In the genomic region with DNA sequence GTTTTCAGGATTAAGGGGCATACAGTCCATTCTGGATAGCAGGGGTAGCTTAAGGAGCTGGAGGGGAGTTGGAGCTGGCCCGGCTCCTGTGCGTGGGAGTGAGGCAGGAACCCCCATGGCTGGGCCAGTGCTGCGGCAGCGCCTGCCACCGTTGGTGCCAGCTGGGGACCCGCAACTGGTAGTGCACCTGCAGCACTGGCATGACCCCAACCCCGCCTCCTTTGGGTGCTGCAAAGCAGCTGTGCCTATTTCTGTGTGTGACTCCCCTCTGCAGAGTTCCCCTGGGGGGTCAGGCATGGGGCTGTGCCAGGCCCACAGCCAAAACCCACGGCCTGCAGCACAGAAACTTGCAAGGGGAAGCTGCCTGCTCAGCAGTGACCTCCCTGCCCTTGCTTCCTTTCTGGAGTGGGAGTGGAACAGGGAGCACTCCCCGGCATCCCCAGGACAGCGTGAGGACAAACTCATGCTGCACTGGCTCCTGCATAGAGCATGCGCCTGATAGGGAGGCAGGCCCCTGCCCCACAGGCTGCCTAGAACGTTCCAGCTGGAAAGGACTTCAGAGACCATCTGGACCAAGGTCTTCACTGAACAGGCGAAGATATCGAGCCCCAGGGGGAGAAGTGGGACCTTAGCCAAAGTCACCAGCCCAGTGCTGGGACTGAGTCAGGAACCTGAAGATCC, we compare ENCODE assay signal across 20 cellular contexts. TPM values are rescaled to one million over a fixed set of nuclear protein-coding genes. Genes with fewer than 3 reads are reported as not detected.
DNase-seq lines count a peak whose midpoint lies in the region; ATAC-seq and TF ChIP-seq lines count a peak whose summit lies in the region.
"Had no signal": no experiment of that assay in that cellular context is flagged by ENCODE, and none has a peak within 500 bp of the region (broad histone marks: within the 10 kb centered on the region; RNA-seq: fewer than 3 reads in every experiment).

No MANE protein-coding gene starts in this region.

- ATAC-seq in stimulated activated effector memory CD8-positive, alpha-beta T cell treated with anti-CD3 and anti-CD28 coated beads, Interleukin-12 subunit alpha, Interleukin-12 subunit beta, amount 100 ng/mL, for 72 hours: no peak
- ATAC-seq in GM23338: no peak
- ATAC-seq: activated CD8-positive, alpha-beta memory T cell treated with anti-CD3 and anti-CD28 coated beads, Interleukin-2, amount 10 ng/mL, durations not matched to agents 7 days and 5 days; natural killer cell treated with Interleukin-12 subunit alpha and Interleukin-12 subunit beta and Interleukin-15 and Interleukin-18, amount 100 ng/mL, for 72 hours; T-cell had no signal

- H3K4me2 ChIP-seq in OCI-LY1 (ENCODE audit: low read length) (no peak overlapping the region), hepatocyte (no peak overlapping the region), GM23338 (no peak overlapping the region)

- peaks cover 17% of the 10 kb centered on the region for H3K36me3 Mint-ChIP-seq in activated CD4-positive, alpha-beta T cell treated with anti-CD3 and anti-CD28 coated beads, Interleukin-2, amount 10 ng/mL, durations not matched to agents 7 days and 5 days (ENCODE audit: low read depth)
- peaks cover 84% of the 10 kb centered on the region for H3K36me3 Mint-ChIP-seq in stimulated activated effector memory CD8-positive, alpha-beta T cell treated with anti-CD3 and anti-CD28 coated beads, Interleukin-12 subunit alpha, Interleukin-12 subunit beta, amount 100 ng/mL, for 72 hours
- no peaks in the 10 kb centered on the region; the same call in 2 of the 3 replicates for H3K36me3 Mint-ChIP-seq in GM23338 (ENCODE audit: low read depth)
- H3K36me3 Mint-ChIP-seq: natural killer cell treated with Interleukin-12 subunit alpha and Interleukin-12 subunit beta and Interleukin-15 and Interleukin-18, amount 100 ng/mL, for 72 hours had no signal

- TF ChIP-seq EP300 in suprapubic skin (IDR thresholded peaks at IDR 0.05): no peak

- no peak overlapping the region for H3K9ac ChIP-seq in OCI-LY1 (ENCODE audit: low read length)

- no peaks in the 10 kb centered on the region for H4K20me1 ChIP-seq in OCI-LY1 (ENCODE audit: insufficient read depth, low read length)
- no peaks in the 10 kb centered on the region for H4K20me1 ChIP-seq in hepatocyte (ENCODE audit: insufficient read depth, poor library complexity, severe bottlenecking)
- no peaks in the 10 kb centered on the region; the same call in 1 of the 2 replicates for H4K20me1 ChIP-seq in GM23338 (replicated peaks; ENCODE audit: insufficient read depth)

- DNase-seq in activated CD4-positive, alpha-beta T cell treated with anti-CD3 and anti-CD28 coated beads, Interleukin-2, amount 10 ng/mL, durations not matched to agents 7 days and 5 days: no peak
- no peak for DNase-seq in activated CD4-positive, alpha-beta T cell treated with anti-CD3 and anti-CD28 coated beads, Interleukin-2, amount 50 U/mL, for 48 hours
- DNase-seq in left ventricle myocardium inferior (peak; percentile 23), hepatocyte (ENCODE audit: low spot score) (no peak), GM23338 (ENCODE audit: low spot score) (no peak), suprapubic skin (ENCODE audit: low spot score in 2 of 2) (no peak)
- no peak for DNase-seq in stimulated activated effector memory CD8-positive, alpha-beta T cell treated with anti-CD3 and anti-CD28 coated beads, Interleukin-12 subunit alpha, Interleukin-12 subunit beta, amount 100 ng/mL, for 72 hours (ENCODE audit: low spot score in 2 of 2)
- DNase-seq: activated CD8-positive, alpha-beta memory T cell treated with anti-CD3 and anti-CD28 coated beads, Interleukin-2, amount 10 ng/mL, durations not matched to agents 7 days and 5 days; activated gamma-delta T cell; DMS153; islet precursor cell; mammary epithelial cell; NCI-H1436 treated with DMSO at 0.1 percent for 48 hours; NCI-H345; spleen; T-cell; transverse colon had no signal

- no peak for TF ChIP-seq POLR2A in suprapubic skin (IDR thresholded peaks at IDR 0.05)

- CTCF ChIA-PET in activated CD4-positive, alpha-beta T cell treated with anti-CD3 and anti-CD28 coated beads, Interleukin-2, amount 10 ng/mL, durations not matched to agents 7 days and 5 days (lab: Charles Lee): interaction anchor here (0.5 to 2.3 kb wide), 6 partner anchors 11 to 177 kb away, joined by 3 to 18 read pairs (median 3); no protein-coding TSS in a partner anchor

- H3K79me2 ChIP-seq in OCI-LY1 (ENCODE audit: insufficient read depth, low read length) (no peaks in the 10 kb centered on the region), hepatocyte (no peaks in the 10 kb centered on the region), GM23338 (replicated peaks; ENCODE audit: insufficient read depth) (no peaks in the 10 kb centered on the region)

- H3K4me1 ChIP-seq in OCI-LY1 (ENCODE audit: insufficient read depth, low read length, severe bottlenecking) (peaks cover 15% of the 10 kb centered on the region), left ventricle myocardium inferior (peaks cover 14% of the 10 kb centered on the region), hepatocyte (ENCODE audit: insufficient read depth) (no peaks in the 10 kb centered on the region), GM23338 (ENCODE audit: insufficient read depth) (no peaks in the 10 kb centered on the region), suprapubic skin (no peaks in the 10 kb centered on the region)
- H3K4me1 ChIP-seq: prostate gland, transverse colon had no signal

- H3K4me3 ChIP-seq in OCI-LY1 (ENCODE audit: low read depth, low read length, poor library complexity, severe bottlenecking) (no peak overlapping the region), left ventricle myocardium inferior (no peak overlapping the region), hepatocyte (no peak overlapping the region), GM23338 (no peak overlapping the region), suprapubic skin (no peak overlapping the region)
- H3K4me3 ChIP-seq: prostate gland, spleen, transverse colon had no signal

- no peak overlapping the region for H3K4me3 Mint-ChIP-seq in activated CD4-positive, alpha-beta T cell treated with anti-CD3 and anti-CD28 coated beads, Interleukin-2, amount 10 ng/mL, durations not matched to agents 7 days and 5 days
- no peak overlapping the region for H3K4me3 Mint-ChIP-seq in stimulated activated effector memory CD8-positive, alpha-beta T cell treated with anti-CD3 and anti-CD28 coated beads, Interleukin-12 subunit alpha, Interleukin-12 subunit beta, amount 100 ng/mL, for 72 hours
- H3K4me3 Mint-ChIP-seq in GM23338: no peak overlapping the region
- H3K4me3 Mint-ChIP-seq: activated CD8-positive, alpha-beta memory T cell treated with anti-CD3 and anti-CD28 coated beads, Interleukin-2, amount 10 ng/mL, durations not matched to agents 7 days and 5 days; natural killer cell treated with Interleukin-12 subunit alpha and Interleukin-12 subunit beta and Interleukin-15 and Interleukin-18, amount 100 ng/mL, for 72 hours; T-cell had no signal

- intact Hi-C loops in left ventricle myocardium inferior (cut with micrococcal nuclease): no loop called here

- H2AFZ ChIP-seq in OCI-LY1 (ENCODE audit: low read length) (no peak overlapping the region), hepatocyte (no peak overlapping the region), GM23338 (no peak overlapping the region)

- H3K9me3 ChIP-seq in OCI-LY1 (ENCODE audit: low read length) (no peaks in the 10 kb centered on the region), left ventricle myocardium inferior (replicated peaks) (no peaks in the 10 kb centered on the region), hepatocyte (ENCODE audit: low read depth) (no peaks in the 10 kb centered on the region), suprapubic skin (no peaks in the 10 kb centered on the region)
- H3K9me3 ChIP-seq: prostate gland, spleen, transverse colon had no signal

- H3K27ac ChIP-seq in OCI-LY1 (ENCODE audit: low read depth, low read length, poor library complexity, severe bottlenecking) (peak overlapping the region; percentile 49), left ventricle myocardium inferior (replicated peaks) (no peak overlapping the region), hepatocyte (no peak overlapping the region), GM23338 (ENCODE audit: low read depth) (no peak overlapping the region), suprapubic skin (no peak overlapping the region)
- H3K27ac ChIP-seq: prostate gland, transverse colon had no signal

- POLR2A ChIA-PET in activated CD4-positive, alpha-beta T cell treated with anti-CD3 and anti-CD28 coated beads, Interleukin-2, amount 10 ng/mL, durations not matched to agents 7 days and 5 days (lab: Charles Lee): no interaction called here

- H3K9me2 ChIP-seq in OCI-LY1 (ENCODE audit: low read depth, low read length): no peaks in the 10 kb centered on the region
- H3K9me2 ChIP-seq in hepatocyte (replicated peaks; ENCODE audit: insufficient read depth): no peaks in the 10 kb centered on the region
- H3K9me2 ChIP-seq in GM23338 (ENCODE audit: insufficient read depth): no peaks in the 10 kb centered on the region

- TF ChIP-seq CTCF in OCI-LY1 (IDR thresholded peaks at IDR 0.05; ENCODE audit: low read length): no peak
- no peak for TF ChIP-seq CTCF in left ventricle myocardium inferior (IDR thresholded peaks at IDR 0.05; ENCODE audit: borderline replicate concordance)
- TF ChIP-seq CTCF in hepatocyte (IDR thresholded peaks at IDR 0.05; ENCODE audit: poor library complexity): no peak
- no peak for TF ChIP-seq CTCF in GM23338 (conservative IDR thresholded peaks at IDR 0.05; ENCODE audit: low read depth in 2 of 2)
- TF ChIP-seq CTCF in suprapubic skin (IDR thresholded peaks at IDR 0.05): no peak

- 96% methylated on average over 14 of the region's 14 CpGs for WGBS in hepatocyte (ENCODE audit: low lambda C conversion rate, missing lambda C conversion rate)
- 79% methylated on average over 10 of the region's 14 CpGs for WGBS in suprapubic skin

- H3K27ac Mint-ChIP-seq in activated CD4-positive, alpha-beta T cell treated with anti-CD3 and anti-CD28 coated beads, Interleukin-2, amount 10 ng/mL, durations not matched to agents 7 days and 5 days: peak overlapping the region; percentile 41
- H3K27ac Mint-ChIP-seq in stimulated activated effector memory CD8-positive, alpha-beta T cell treated with anti-CD3 and anti-CD28 coated beads, Interleukin-12 subunit alpha, Interleukin-12 subunit beta, amount 100 ng/mL, for 72 hours: peak overlapping the region; percentile 79
- no peak overlapping the region for H3K27ac Mint-ChIP-seq in GM23338
- H3K27ac Mint-ChIP-seq: activated CD8-positive, alpha-beta memory T cell treated with anti-CD3 and anti-CD28 coated beads, Interleukin-2, amount 10 ng/mL, durations not matched to agents 7 days and 5 days; natural killer cell treated with Interleukin-12 subunit alpha and Interleukin-12 subunit beta and Interleukin-15 and Interleukin-18, amount 100 ng/mL, for 72 hours had no signal

- H3K27me3 ChIP-seq in OCI-LY1 (ENCODE audit: insufficient read depth, low read length) (no peaks in the 10 kb centered on the region), left ventricle myocardium inferior (ENCODE audit: low read depth) (no peaks in the 10 kb centered on the region), hepatocyte (no peaks in the 10 kb centered on the region), GM23338 (ENCODE audit: insufficient read depth) (no peaks in the 10 kb centered on the region), suprapubic skin (no peaks in the 10 kb centered on the region)
- H3K27me3 ChIP-seq: spleen, transverse colon had no signal

- H3K36me3 ChIP-seq in OCI-LY1 (ENCODE audit: insufficient read depth, low read length) (peaks cover 62% of the 10 kb centered on the region; the same call in 1 of the 2 replicates), left ventricle myocardium inferior (peaks cover 53% of the 10 kb centered on the region), hepatocyte (replicated peaks; ENCODE audit: insufficient read depth, low read depth) (no peaks in the 10 kb centered on the region), GM23338 (ENCODE audit: insufficient read depth) (no peaks in the 10 kb centered on the region), suprapubic skin (peaks cover 82% of the 10 kb centered on the region)
- H3K36me3 ChIP-seq: transverse colon had no signal

- H3F3A ChIP-seq in OCI-LY1 (ENCODE audit: insufficient read depth, low read length): no peaks in the 10 kb centered on the region
- H3F3A ChIP-seq in GM23338 (replicated peaks; ENCODE audit: low read depth): 0 out of 2 replicates have a peak, but pooled peaks cover 4% of the 10 kb centered on the region

- H3K4me1 Mint-ChIP-seq in activated CD4-positive, alpha-beta T cell treated with anti-CD3 and anti-CD28 coated beads, Interleukin-2, amount 10 ng/mL, durations not matched to agents 7 days and 5 days: peaks cover 16% of the 10 kb centered on the region
- no peaks in the 10 kb centered on the region for H3K4me1 Mint-ChIP-seq in stimulated activated effector memory CD8-positive, alpha-beta T cell treated with anti-CD3 and anti-CD28 coated beads, Interleukin-12 subunit alpha, Interleukin-12 subunit beta, amount 100 ng/mL, for 72 hours
- H3K4me1 Mint-ChIP-seq in GM23338: peaks cover 2% of the 10 kb centered on the region; the same call in 1 of the 3 replicates
- H3K4me1 Mint-ChIP-seq: activated CD8-positive, alpha-beta memory T cell treated with anti-CD3 and anti-CD28 coated beads, Interleukin-2, amount 10 ng/mL, durations not matched to agents 7 days and 5 days had no signal

- H3K27me3 Mint-ChIP-seq in activated CD4-positive, alpha-beta T cell treated with anti-CD3 and anti-CD28 coated beads, Interleukin-2, amount 10 ng/mL, durations not matched to agents 7 days and 5 days: no peaks in the 10 kb centered on the region
- peaks cover 15% of the 10 kb centered on the region for H3K27me3 Mint-ChIP-seq in GM23338 (ENCODE audit: insufficient read depth, low read depth, poor library complexity)
- H3K27me3 Mint-ChIP-seq: activated CD8-positive, alpha-beta memory T cell treated with anti-CD3 and anti-CD28 coated beads, Interleukin-2, amount 10 ng/mL, durations not matched to agents 7 days and 5 days; natural killer cell treated with Interleukin-12 subunit alpha and Interleukin-12 subunit beta and Interleukin-15 and Interleukin-18, amount 100 ng/mL, for 72 hours; T-cell had no signal

- no peaks in the 10 kb centered on the region for H3K9me3 Mint-ChIP-seq in activated CD4-positive, alpha-beta T cell treated with anti-CD3 and anti-CD28 coated beads, Interleukin-2, amount 10 ng/mL, durations not matched to agents 7 days and 5 days
- H3K9me3 Mint-ChIP-seq in stimulated activated effector memory CD8-positive, alpha-beta T cell treated with anti-CD3 and anti-CD28 coated beads, Interleukin-12 subunit alpha, Interleukin-12 subunit beta, amount 100 ng/mL, for 72 hours: no peaks in the 10 kb centered on the region
- H3K9me3 Mint-ChIP-seq in GM23338: no peaks in the 10 kb centered on the region; the same call in 2 of the 3 replicates
- H3K9me3 Mint-ChIP-seq: natural killer cell treated with Interleukin-12 subunit alpha and Interleukin-12 subunit beta and Interleukin-15 and Interleukin-18, amount 100 ng/mL, for 72 hours; T-cell had no signal

RNA-seq across cellular contexts. Expression of a gene that starts 15.3 kb away (rescaled TPM):
- total RNA-seq in activated CD4-positive, alpha-beta T cell treated with anti-CD3 and anti-CD28 coated beads, Interleukin-2, amount 10 ng/mL, durations not matched to agents 7 days and 5 days: 10 to 100 TPM; 32.1 to 38.5 TPM
- total RNA-seq in left ventricle myocardium inferior (34.1 TPM), hepatocyte (13.4 and 19.2 TPM in 2 replicates), suprapubic skin (10 to 100 TPM; 18.1 to 22.8 (median 20.4) TPM)
- polyA plus RNA-seq in hepatocyte (28.8 and 35.3 TPM in 2 replicates), GM23338 (2016; fragmentation: Nextera tagmentation; extraction: Ambion mirVana) (17.8 and 18.3 TPM in 2 replicates)
- 31.1 and 40.4 TPM in 2 replicates for total RNA-seq in GM23338 (2014; rRNA removed; shearing (Covaris generic))

RNA-seq across cellular contexts. Expression of a gene that starts 26.2 kb away (rescaled TPM):
- total RNA-seq in activated CD4-positive, alpha-beta T cell treated with anti-CD3 and anti-CD28 coated beads, Interleukin-2, amount 10 ng/mL, durations not matched to agents 7 days and 5 days: 100 to 1,000 TPM; 151 to 174 TPM
- total RNA-seq in left ventricle myocardium inferior: 116 TPM
- 87.9 and 88.4 TPM in 2 replicates for total RNA-seq in hepatocyte
- polyA plus RNA-seq in hepatocyte: 17.5 and 19.9 TPM in 2 replicates
- 92.7 and 99.6 TPM in 2 replicates for total RNA-seq in GM23338 (2014; rRNA removed; shearing (Covaris generic))
- polyA plus RNA-seq in GM23338 (2016; fragmentation: Nextera tagmentation; extraction: Ambion mirVana): 30.3 and 30.5 TPM in 2 replicates
- 100 to 1,000 TPM in 3 of 4 donors, 10 to 100 TPM in 1; 79.0 to 124 (median 115) TPM for total RNA-seq in suprapubic skin

RNA-seq across cellular contexts. Expression of a gene that starts 35.8 kb away (rescaled TPM):
- 1 to 10 TPM; 2.5 TPM for total RNA-seq in activated CD4-positive, alpha-beta T cell treated with anti-CD3 and anti-CD28 coated beads, Interleukin-2, amount 10 ng/mL, durations not matched to agents 7 days and 5 days
- not detected for total RNA-seq in left ventricle myocardium inferior
- 0.36 and 1.7 TPM in 2 replicates for total RNA-seq in hepatocyte
- 6.2 and 7.3 TPM in 2 replicates for polyA plus RNA-seq in hepatocyte
- total RNA-seq in GM23338 (2014; rRNA removed; shearing (Covaris generic)): 9.2 and 10.8 TPM in 2 replicates
- polyA plus RNA-seq in GM23338 (2016; fragmentation: Nextera tagmentation; extraction: Ambion mirVana): 4.3 and 7.9 TPM in 2 replicates
- total RNA-seq in suprapubic skin: 1 to 10 TPM in 3 of 4 donors, not detected in 1; 1.1 to 2.5 (median 1.9) TPM

RNA-seq across cellular contexts. Expression of a gene that starts 46.7 kb away (rescaled TPM):
- total RNA-seq in activated CD4-positive, alpha-beta T cell treated with anti-CD3 and anti-CD28 coated beads, Interleukin-2, amount 10 ng/mL, durations not matched to agents 7 days and 5 days: 10 to 100 TPM; 39.1 to 45.4 TPM
- 45.6 TPM for total RNA-seq in left ventricle myocardium inferior
- total RNA-seq in hepatocyte: 111 and 132 TPM in 2 replicates
- 265 and 267 TPM in 2 replicates for polyA plus RNA-seq in hepatocyte
- total RNA-seq in GM23338 (2014; rRNA removed; shearing (Covaris generic)): 75.0 and 87.0 TPM in 2 replicates
- 71.5 and 75.6 TPM in 2 replicates for polyA plus RNA-seq in GM23338 (2016; fragmentation: Nextera tagmentation; extraction: Ambion mirVana)
- total RNA-seq in suprapubic skin: 10 to 100 TPM; 21.6 to 61.3 (median 56.1) TPM

RNA-seq across cellular contexts. Expression of a gene that starts 49.5 kb away (rescaled TPM):
- total RNA-seq in activated CD4-positive, alpha-beta T cell treated with anti-CD3 and anti-CD28 coated beads, Interleukin-2, amount 10 ng/mL, durations not matched to agents 7 days and 5 days: not detected
- total RNA-seq in left ventricle myocardium inferior (not detected), hepatocyte (20.6 and 21.4 TPM in 2 replicates), suprapubic skin (not detected)
- polyA plus RNA-seq in hepatocyte (36.4 and 48.6 TPM in 2 replicates), GM23338 (2016; fragmentation: Nextera tagmentation; extraction: Ambion mirVana) (1.0 and 1.2 TPM in 2 replicates)
- total RNA-seq in GM23338 (2014; rRNA removed; shearing (Covaris generic)): 4.4 and 5.0 TPM in 2 replicates
- total RNA-seq: activated CD8-positive, alpha-beta memory T cell treated with anti-CD3 and anti-CD28 coated beads, Interleukin-2, amount 10 ng/mL, durations not matched to agents 7 days and 5 days; natural killer cell treated with Interleukin-12 subunit alpha and Interleukin-12 subunit beta and Interleukin-15 and Interleukin-18, amount 100 ng/mL, for 72 hours had no signal
